ENCODE assay signal across 10 cellular contexts in genomic region chr3:158732856-158733200, GRCh38. TPM values are rescaled to one million over a fixed set of nuclear protein-coding genes. Genes with fewer than 3 reads are reported as not detected.
DNase-seq lines count a peak whose midpoint lies in the region; ATAC-seq, FAIRE-seq and TF ChIP-seq lines count a peak whose summit lies in the region.
"Had no signal": no experiment of that assay in that cellular context is flagged by ENCODE, and none has a peak within 500 bp of the region (broad histone marks: within the 10 kb centered on the region; RNA-seq: fewer than 3 reads in every experiment).

No MANE protein-coding gene starts in this region.

- H3K9ac ChIP-seq in keratinocyte (ENCODE audit: control insufficient read depth, extremely low read depth, insufficient read depth, low read length): no peak overlapping the region
- H3K9ac ChIP-seq in skeletal muscle satellite cell (ENCODE audit: low read depth, low read length): peak overlapping the region; percentile 74

- H4K20me1 ChIP-seq in GM23338 (replicated peaks; ENCODE audit: insufficient read depth) (no peaks in the 10 kb centered on the region), keratinocyte (ENCODE audit: control insufficient read depth, extremely low read depth, insufficient read depth, low read length) (no peaks in the 10 kb centered on the region)

- no peaks in the 10 kb centered on the region for H3F3A ChIP-seq in GM23338 (replicated peaks; ENCODE audit: low read depth)

- H3K27ac ChIP-seq in GM23338 (ENCODE audit: low read depth) (no peak overlapping the region), keratinocyte (ENCODE audit: control insufficient read depth, insufficient read depth, low read length) (no peak overlapping the region)

- no peak for TF ChIP-seq CTCF in GM23338 (conservative IDR thresholded peaks at IDR 0.05; ENCODE audit: low read depth in 2 of 2)
- TF ChIP-seq CTCF in keratinocyte (optimal IDR thresholded peaks at IDR 0.05 in 1 of 3, IDR thresholded peaks at IDR 0.05 in 1 of 3, conservative IDR thresholded peaks at IDR 0.05 in 1 of 3; ENCODE audit: extremely low read depth in 1 of 3, insufficient read depth in 2 of 3, low read length in 3 of 3): no peak
- TF ChIP-seq CTCF in GM13977 (IDR thresholded peaks at IDR 0.05; ENCODE audit: extremely low read depth, insufficient read depth, missing control alignments): no peak

- H2AFZ ChIP-seq in GM23338: peak overlapping the region; percentile 99
- H2AFZ ChIP-seq in keratinocyte (ENCODE audit: control insufficient read depth, low read length): no peak overlapping the region

- H3K9me3 ChIP-seq in keratinocyte (ENCODE audit: control insufficient read depth, low read depth, low read length) (no peaks in the 10 kb centered on the region), skeletal muscle satellite cell (replicated peaks; ENCODE audit: low read length) (no peaks in the 10 kb centered on the region)

- no peaks in the 10 kb centered on the region; the same call in 2 of the 3 replicates for H3K4me1 Mint-ChIP-seq in GM23338

- H3K27me3 ChIP-seq in GM23338 (ENCODE audit: insufficient read depth) (peaks cover 30% of the 10 kb centered on the region), keratinocyte (ENCODE audit: control insufficient read depth, extremely low read depth, insufficient read depth, low read length) (no peaks in the 10 kb centered on the region), skeletal muscle satellite cell (ENCODE audit: control insufficient read depth, insufficient read depth, low read length) (no peaks in the 10 kb centered on the region)

- ATAC-seq in GM23338 (peak; percentile 76), HG02798 (IDR thresholded peaks at IDR 0.05; ENCODE audit: poor library complexity, unreplicated experiment) (no peak)

- peaks cover 16% of the 10 kb centered on the region for H3K27me3 Mint-ChIP-seq in GM23338 (ENCODE audit: insufficient read depth, low read depth, poor library complexity)

- H3K9me2 ChIP-seq in GM23338 (ENCODE audit: insufficient read depth): no peaks in the 10 kb centered on the region

- DNase-seq in GM23338 (ENCODE audit: low spot score) (peak; percentile 54), cerebellum (ENCODE audit: low spot score) (peak; percentile 28), keratinocyte (ENCODE audit: low read depth, low spot score) (no peak), SHP77 treated with DMSO at 0.1 percent for 48 hours (lab: John Stamatoyannopoulos, UW) (no peak), GM13977 (ENCODE audit: low spot score) (no peak), DMS79 treated with DMSO at 0.1 percent for 48 hours (lab: John Stamatoyannopoulos, UW) (no peak)
- DNase-seq: NCI-H2081 treated with DMSO at 0.1 percent for 48 hours had no signal

- peak overlapping the region; percentile 81 for H3K4me3 ChIP-seq in GM23338
- peak overlapping the region in 1 of 3 experiments; percentile 39 for H3K4me3 ChIP-seq in keratinocyte (ENCODE audit: control insufficient read depth in 2 of 3, extremely low read depth in 1 of 3, insufficient read depth in 2 of 3, low read depth in 1 of 3, low read length in 3 of 3)
- H3K4me3 ChIP-seq in skeletal muscle satellite cell (ENCODE audit: low read length): peak overlapping the region; percentile 75

- H3K36me3 ChIP-seq in GM23338 (ENCODE audit: insufficient read depth) (no peaks in the 10 kb centered on the region), keratinocyte (ENCODE audit: control insufficient read depth in 2 of 2, extremely low read depth in 1 of 2, insufficient read depth in 2 of 2, low read length in 2 of 2) (no peaks in the 10 kb centered on the region), skeletal muscle satellite cell (ENCODE audit: insufficient read depth, low read length) (no peaks in the 10 kb centered on the region)

- dilution Hi-C loops in keratinocyte (cut with MboI; ENCODE audit: extremely low pct_ligation_motif_present, low sequenced_read_pairs): no loop called here

- peaks cover 4% of the 10 kb centered on the region; the same call in 2 of the 3 replicates for H3K9me3 Mint-ChIP-seq in GM23338

- FAIRE-seq in keratinocyte (lab: Jason Lieb, UNC): no peak
- FAIRE-seq: islet of Langerhans had no signal

- H3K79me2 ChIP-seq in GM23338 (replicated peaks; ENCODE audit: insufficient read depth) (no peaks in the 10 kb centered on the region), keratinocyte (ENCODE audit: control insufficient read depth, insufficient read depth, low read length) (no peaks in the 10 kb centered on the region)

- H3K4me2 ChIP-seq in GM23338 (peak overlapping the region; percentile 97), keratinocyte (ENCODE audit: control insufficient read depth, extremely low read depth, insufficient read depth, low read depth, low read length) (peak overlapping the region; percentile 64), skeletal muscle satellite cell (ENCODE audit: low read length) (peak overlapping the region; percentile 98)

- peaks cover 5% of the 10 kb centered on the region; the same call in 1 of the 3 replicates for H3K36me3 Mint-ChIP-seq in GM23338 (ENCODE audit: low read depth)

- in situ Hi-C loops in GM13977 (cut with MboI; ENCODE audit: low pct_unique_long_range_greater_than_20kb, low sequenced_read_pairs, unreplicated experiment): no loop called here

- H3K4me1 ChIP-seq in GM23338 (ENCODE audit: insufficient read depth) (peaks cover 7% of the 10 kb centered on the region; the same call in 1 of the 2 replicates), keratinocyte (ENCODE audit: control insufficient read depth, extremely low read depth, insufficient read depth, low read length) (peaks cover 9% of the 10 kb centered on the region), skeletal muscle satellite cell (ENCODE audit: control insufficient read depth, insufficient read depth, low read length) (peaks cover 21% of the 10 kb centered on the region)

- H3K4me3 Mint-ChIP-seq in GM23338: peak overlapping the region; percentile 68

- H3K27ac Mint-ChIP-seq in GM23338: no peak overlapping the region

- H3K9me1 ChIP-seq in keratinocyte (ENCODE audit: control insufficient read depth, extremely low read depth, insufficient read depth, low read length): no peaks in the 10 kb centered on the region

TF ChIP-seq in GM23338, 12 proteins besides CTCF, POLR2A, EP300 and RAD21:
- TF ChIP-seq ETS1 (IDR thresholded peaks at IDR 0.05): no peak
- peak; percentile 7 for TF ChIP-seq EZH2 (IDR thresholded peaks at IDR 0.05; ENCODE audit: low read depth, unreplicated experiment)

RNA-seq across cellular contexts. Expression of gene RARRES1, which starts 0.6 kb away (rescaled TPM):
- total RNA-seq in GM23338 (2014; rRNA removed; shearing (Covaris generic)): 0.10 TPM in 1 of 2 replicates, not detected in the other
- polyA plus RNA-seq in GM23338 (2016; fragmentation: Nextera tagmentation; extraction: Ambion mirVana): 0.54 and 0.82 TPM in 2 replicates
- 36.5 TPM for total RNA-seq in cerebellum
- polyA plus RNA-seq in keratinocyte: not detected in 3 replicates
- 0.31 TPM for polyA plus RNA-seq in keratinocyte (2011; ENCODE audit: low read depth)
- not detected in 2 replicates for polyA plus RNA-seq in keratinocyte (2011; cell fraction: cytosol; rRNA removed)
- not detected in 2 replicates for polyA plus RNA-seq in keratinocyte (2011; cell fraction: nucleus; rRNA removed)
- polyA plus RNA-seq in keratinocyte (2012; ENCODE audit: low replicate concordance): 0.79 TPM in 1 of 2 replicates, not detected in the other
- not detected in 3 replicates for polyA minus RNA-seq in keratinocyte
- polyA minus RNA-seq in keratinocyte (2011; cell fraction: cytosol; rRNA and poly(A)+ RNA removed): not detected
- not detected in 2 replicates for polyA minus RNA-seq in keratinocyte (2011; cell fraction: nucleus; rRNA and poly(A)+ RNA removed)
- total RNA-seq in skeletal muscle satellite cell (2012; rRNA removed): 1.3 and 2.2 TPM in 2 replicates

Comparison
In these comparisons a context has a peak if more than half of its experiments do, and no peak if none do; other contexts are left out.
1. DNase-seq: peak in GM23338 (single experiment) and cerebellum (single experiment); none in keratinocyte (single experiment), SHP77 treated with DMSO at 0.1 percent for 48 hours (single experiment), GM13977 (single experiment) and DMS79 treated with DMSO at 0.1 percent for 48 hours (single experiment).
2. RNA of gene RARRES1, which starts 0.6 kb away (total RNA-seq): 36.5 TPM in cerebellum (single experiment); 0.10 TPM in GM23338; every median in the first group is over 10 times any median in the second.
3. Peak in every context shown above with its lines, with median percentiles within 50 percentile points of each other: H3K4me2 ChIP-seq.